ENCODE assay signal across 21 cellular contexts in genomic region chr1:97764991-97765390, GRCh38.
"Had no signal": no experiment of that assay in that cellular context is flagged by ENCODE, and none has a peak within 500 bp of the region (broad histone marks: within the 10 kb centered on the region; RNA-seq: fewer than 3 reads in every experiment).

No MANE protein-coding gene starts in this region.

- H3K4me3 ChIP-seq: coronary artery, dorsolateral prefrontal cortex, esophagus muscularis mucosa, gastrocnemius medialis, heart right ventricle, left lung, lower lobe of right lung, mucosa of descending colon had no signal

- H3K4me1 ChIP-seq: esophagus muscularis mucosa, gastrocnemius medialis, left lung, lower lobe of right lung had no signal

- H3K27ac ChIP-seq: coronary artery, dorsolateral prefrontal cortex, esophagus muscularis mucosa, gastrocnemius medialis, heart right ventricle, left lung, lower lobe of right lung had no signal

- DNase-seq: dermis blood vessel endothelial cell; dorsolateral prefrontal cortex; effector CD4-positive, alpha-beta T cell; effector memory CD4-positive, alpha-beta T cell; foreskin fibroblast; foreskin melanocyte; gastrocnemius medialis; glutamatergic neuron; head of caudate nucleus; heart right ventricle; hippocampal formation; left cardiac atrium; left lung; left ventricle myocardium superior; lower lobe of right lung; mesenchymal stem cell; mucosa of descending colon; naive B cell; naive thymus-derived CD8-positive, alpha-beta T cell had no signal

- H3K36me3 ChIP-seq: esophagus muscularis mucosa, gastrocnemius medialis, heart right ventricle, left lung, lower lobe of right lung had no signal

- H3K27me3 ChIP-seq: dorsolateral prefrontal cortex, esophagus muscularis mucosa, gastrocnemius medialis, heart right ventricle, left lung had no signal

- H3K9me3 ChIP-seq: gastrocnemius medialis, lower lobe of right lung, mucosa of descending colon had no signal

- ATAC-seq: gastrocnemius medialis; heart right ventricle; left cardiac atrium; left lung; left ventricle myocardium superior; lower lobe of right lung; mucosa of descending colon; naive thymus-derived CD8-positive, alpha-beta T cell had no signal
